17 cellular contexts compared by ENCODE assay signal in genomic region chr15:52480990-52481389, GRCh38. TPM values are rescaled to one million over a fixed set of nuclear protein-coding genes. Genes with fewer than 3 reads are reported as not detected.
DNase-seq lines count a peak whose midpoint lies in the region; ATAC-seq lines count a peak whose summit lies in the region.
"Had no signal": no experiment of that assay in that cellular context is flagged by ENCODE, and none has a peak within 500 bp of the region (broad histone marks: within the 10 kb centered on the region; RNA-seq: fewer than 3 reads in every experiment).

No MANE protein-coding gene starts in this region.

- peaks cover 9% of the 10 kb centered on the region for H3K9me3 Mint-ChIP-seq in activated CD4-positive, alpha-beta T cell treated with anti-CD3 and anti-CD28 coated beads, Interleukin-2, amount 10 ng/mL, durations not matched to agents 7 days and 5 days

- DNase-seq in G401 (ENCODE audit: low spot score) (peak; percentile 74), NCI-H2171 (lab: John Stamatoyannopoulos, UW) (peak; percentile 21), cerebellar cortex (ENCODE audit: low spot score) (peak; percentile 67), COLO668 (lab: John Stamatoyannopoulos, UW; ENCODE audit: unreplicated experiment) (no peak), right cardiac atrium (no peak)
- no peak for DNase-seq in activated CD4-positive, alpha-beta T cell treated with anti-CD3 and anti-CD28 coated beads, Interleukin-2, amount 10 ng/mL, durations not matched to agents 7 days and 5 days
- DNase-seq: activated CD4-positive, CD25-positive, alpha-beta regulatory T cell treated with anti-CD3 and anti-CD28 coated beads, Interleukin-2, amount 50 U/mL, for 72 hours; activated T-cell treated with anti-CD3 and anti-CD28 coated beads, Interleukin-2, amount 50 U/mL, for 1 hour; EL; foreskin keratinocyte; NCI-H2081; NCI-H526 treated with DMSO at 0.1 percent for 48 hours had no signal

- no peak for ATAC-seq in right cardiac atrium

- CTCF ChIA-PET in activated CD4-positive, alpha-beta T cell treated with anti-CD3 and anti-CD28 coated beads, Interleukin-2, amount 10 ng/mL, durations not matched to agents 7 days and 5 days (lab: Charles Lee), result interaction anchor here (0.7 to 1.6 kb wide), 4 partner anchors 11 to 29 kb away, joined by 3 to 6 read pairs (median 3); no protein-coding TSS in a partner anchor

- no peak overlapping the region for H3K27ac Mint-ChIP-seq in activated CD4-positive, alpha-beta T cell treated with anti-CD3 and anti-CD28 coated beads, Interleukin-2, amount 10 ng/mL, durations not matched to agents 7 days and 5 days
- H3K27ac Mint-ChIP-seq: neural progenitor cell had no signal

- H3K27me3 Mint-ChIP-seq in activated CD4-positive, alpha-beta T cell treated with anti-CD3 and anti-CD28 coated beads, Interleukin-2, amount 10 ng/mL, durations not matched to agents 7 days and 5 days, result no peaks in the 10 kb centered on the region

- POLR2A ChIA-PET in activated CD4-positive, alpha-beta T cell treated with anti-CD3 and anti-CD28 coated beads, Interleukin-2, amount 10 ng/mL, durations not matched to agents 7 days and 5 days (lab: Charles Lee), result no interaction called here

- WGBS in right cardiac atrium, result 69% methylated on average over 1 of the region's 1 CpG

- H3K27ac ChIP-seq in skeletal muscle tissue (ENCODE audit: low read depth, low read length) (peak overlapping the region; percentile 56), right cardiac atrium (ENCODE audit: low read length) (no peak overlapping the region)
- H3K27ac ChIP-seq: C4-2B, foreskin keratinocyte, neural progenitor cell, RWPE1 had no signal

- peaks cover 59% of the 10 kb centered on the region for H3K4me1 Mint-ChIP-seq in activated CD4-positive, alpha-beta T cell treated with anti-CD3 and anti-CD28 coated beads, Interleukin-2, amount 10 ng/mL, durations not matched to agents 7 days and 5 days

- H3K4me1 ChIP-seq in skeletal muscle tissue (ENCODE audit: control insufficient read depth in 3 of 3, insufficient read depth in 3 of 3, low read length in 3 of 3) (peaks cover 14 to 28% (median 21%) of the 10 kb centered on the region in 3 donors), right cardiac atrium (ENCODE audit: control insufficient read depth, insufficient read depth, low read length) (peaks cover 4% of the 10 kb centered on the region)

- intact Hi-C loops in right cardiac atrium (cut with DNase I), result no loop called here

- in situ Hi-C loops in G401 (cut with HindIII; ENCODE audit: low sequenced_read_pairs), result no loop called here

- no peak overlapping the region for H3K4me3 Mint-ChIP-seq in activated CD4-positive, alpha-beta T cell treated with anti-CD3 and anti-CD28 coated beads, Interleukin-2, amount 10 ng/mL, durations not matched to agents 7 days and 5 days
- H3K4me3 Mint-ChIP-seq: neural progenitor cell had no signal

- no peak overlapping the region for H3K4me3 ChIP-seq in skeletal muscle tissue (ENCODE audit: low read length in 3 of 3)
- no peak overlapping the region for H3K4me3 ChIP-seq in right cardiac atrium (ENCODE audit: low read length)
- H3K4me3 ChIP-seq: lung, neural progenitor cell had no signal

- H3K27me3 ChIP-seq in skeletal muscle tissue (ENCODE audit: control insufficient read depth in 3 of 3, insufficient read depth in 3 of 3, low read length in 3 of 3) (no peaks in the 10 kb centered on the region), right cardiac atrium (ENCODE audit: control insufficient read depth, insufficient read depth) (no peaks in the 10 kb centered on the region)
- H3K27me3 ChIP-seq: foreskin keratinocyte, neural progenitor cell had no signal

- no peaks in the 10 kb centered on the region for H3K36me3 ChIP-seq in skeletal muscle tissue (ENCODE audit: control insufficient read depth in 3 of 3, insufficient read depth in 3 of 3, low read length in 3 of 3)
- H3K36me3 ChIP-seq: neural progenitor cell had no signal

- no peak overlapping the region for H3K9ac ChIP-seq in skeletal muscle tissue (ENCODE audit: low read depth in 1 of 3, low read length in 3 of 3)
- H3K9ac ChIP-seq: neural progenitor cell had no signal

- no peaks in the 10 kb centered on the region for H3K9me3 ChIP-seq in skeletal muscle tissue (ENCODE audit: control insufficient read depth in 3 of 3, low read length in 3 of 3)
- no peaks in the 10 kb centered on the region for H3K9me3 ChIP-seq in right cardiac atrium (ENCODE audit: control insufficient read depth, low read length)

- H3K36me3 Mint-ChIP-seq in activated CD4-positive, alpha-beta T cell treated with anti-CD3 and anti-CD28 coated beads, Interleukin-2, amount 10 ng/mL, durations not matched to agents 7 days and 5 days (ENCODE audit: low read depth), result peaks cover 25% of the 10 kb centered on the region

RNA-seq across cellular contexts. Expression of gene MYO5A, which starts 47.7 kb away (rescaled TPM):
- total RNA-seq in G401 (2014; rRNA removed; shearing (Covaris generic)), result 5.5 and 10.0 TPM in 2 replicates
- 9.4 TPM for total RNA-seq in skeletal muscle tissue
- total RNA-seq in activated CD4-positive, alpha-beta T cell treated with anti-CD3 and anti-CD28 coated beads, Interleukin-2, amount 10 ng/mL, durations not matched to agents 7 days and 5 days, result 10 to 100 TPM; 34.0 to 34.5 TPM
- total RNA-seq in right cardiac atrium, result 10 to 100 TPM in 3 of 4 donors, 1 to 10 TPM in 1; 9.9 to 17.7 (median 11.3) TPM
- 4.1 TPM for polyA plus RNA-seq in right cardiac atrium

Comparison
In these comparisons a context has a peak if more than half of its experiments do, and no peak if none do; other contexts are left out.
1. DNase-seq: peak in G401 (single experiment), NCI-H2171 (single experiment) and cerebellar cortex (single experiment); none in COLO668 (single experiment), activated CD4-positive, alpha-beta T cell treated with anti-CD3 and anti-CD28 coated beads, Interleukin-2, amount 10 ng/mL, durations not matched to agents 7 days and 5 days (single experiment) and right cardiac atrium (0 of 3).